Comparison of ENCODE assay signal across 13 cellular contexts in genomic region chr9:7936201-7936600, GRCh38.
A peak's percentile ranks its signal among the peaks of the same experiment; 100 is the strongest.
DNase-seq lines count a peak whose midpoint lies in the region; ATAC-seq and TF ChIP-seq lines count a peak whose summit lies in the region.
"Had no signal": no experiment of that assay in that cellular context is flagged by ENCODE, and none has a peak within 500 bp of the region (broad histone marks: within the 10 kb centered on the region; RNA-seq: fewer than 3 reads in every experiment).

No MANE protein-coding gene starts in this region.

- no peaks in the 10 kb centered on the region for H3K27me3 ChIP-seq in DND-41 (ENCODE audit: insufficient read depth, low read length, poor library complexity)

- peaks cover 7% of the 10 kb centered on the region for H3K36me3 Mint-ChIP-seq in activated naive CD8-positive, alpha-beta T cell
- no peaks in the 10 kb centered on the region for H3K36me3 Mint-ChIP-seq in natural killer cell
- H3K36me3 Mint-ChIP-seq in Calu3 (ENCODE audit: insufficient read depth, unreplicated experiment) = no peaks in the 10 kb centered on the region

- H3K4me3 ChIP-seq in DND-41 (ENCODE audit: low read depth in 1 of 2, low read length in 2 of 2) = peak overlapping the region in 1 of 2 experiments; percentile 44; a peak in 2 of 4 replicates

- TF ChIP-seq CTCF in DND-41 (IDR thresholded peaks at IDR 0.05; ENCODE audit: borderline replicate concordance, extremely low read depth, low read length, poor library complexity, severe bottlenecking) (no peak), natural killer cell (IDR thresholded peaks at IDR 0.05) (no peak), Calu3 (IDR thresholded peaks at IDR 0.05; ENCODE audit: unreplicated experiment) (no peak)

- peak overlapping the region; percentile 96 for H3K27ac ChIP-seq in DND-41 (ENCODE audit: low read length)

- ATAC-seq in DND-41 (ENCODE audit: insufficient read depth, low read depth) (no peak; the same call in 2 of the 3 replicates), HG03460 (IDR thresholded peaks at IDR 0.05; ENCODE audit: unreplicated experiment) (peak; percentile 9), natural killer cell (peak in 1 of 3 donors; percentile 4), GM21515 (IDR thresholded peaks at IDR 0.05; ENCODE audit: unreplicated experiment) (no peak)
- ATAC-seq: Panc1 had no signal

- DNase-seq in DND-41 (peak; percentile 19), natural killer cell (no peak), NCI-H1105 treated with DMSO at 0.1 percent for 48 hours (lab: John Stamatoyannopoulos, UW) (no peak), NCI-H1694 (lab: John Stamatoyannopoulos, UW) (no peak), Calu3 (no peak)
- DNase-seq: activated CD8-positive, alpha-beta memory T cell treated with anti-CD3 and anti-CD28 coated beads, Interleukin-2, amount 50 U/mL, for 48 hours; Caco-2; NCI-H2171; stimulated activated CD4-positive, alpha-beta T cell treated with anti-CD3 and anti-CD28 coated beads, Interleukin-12 subunit alpha, Interleukin-12 subunit beta, amount 100 ng/mL, for 4 hours had no signal

- H3K4me1 ChIP-seq in DND-41 (ENCODE audit: insufficient read depth, low read length) = peaks cover 25% of the 10 kb centered on the region
- H3K4me1 ChIP-seq: Caco-2 had no signal

- no peaks in the 10 kb centered on the region for H3K36me3 ChIP-seq in DND-41 (ENCODE audit: insufficient read depth, low read length)

- peak overlapping the region; percentile 58 for H2AFZ ChIP-seq in DND-41 (ENCODE audit: low read depth, low read length)

- no TSS peak for BruUV-seq in Calu3 (replicated peaks; lab: Mats Ljungman, UMichigan)

- peak overlapping the region; percentile 61 for H3K4me3 Mint-ChIP-seq in activated naive CD8-positive, alpha-beta T cell
- H3K4me3 Mint-ChIP-seq in natural killer cell (peak overlapping the region; percentile 88), Calu3 (ENCODE audit: low read depth, unreplicated experiment) (no peak overlapping the region)

- H3K4me2 ChIP-seq in DND-41 (ENCODE audit: insufficient read depth, low read length) = peak overlapping the region; percentile 62

- no peaks in the 10 kb centered on the region for H3K9me3 ChIP-seq in DND-41 (ENCODE audit: insufficient read depth, low read length, severe bottlenecking)
- H3K9me3 ChIP-seq: Caco-2 had no signal

- peaks cover 22% of the 10 kb centered on the region for H3K4me1 Mint-ChIP-seq in activated naive CD8-positive, alpha-beta T cell (ENCODE audit: low read depth)
- H3K4me1 Mint-ChIP-seq in natural killer cell = peaks cover 16 to 17% of the 10 kb centered on the region in 2 donors
- H3K4me1 Mint-ChIP-seq in Calu3 (ENCODE audit: low read depth, unreplicated experiment) = no peaks in the 10 kb centered on the region

- H4K20me1 ChIP-seq in DND-41 (ENCODE audit: insufficient read depth, low read length) = no peaks in the 10 kb centered on the region

- CTCF ChIA-PET in Calu3 (lab: Charles Lee) = no interaction called here

- intact Hi-C loops in natural killer cell (cut with micrococcal nuclease) = no loop called here
- intact Hi-C loops in Calu3 (cut with micrococcal nuclease; ENCODE audit: unreplicated experiment) = no loop called here

- peaks cover 2% of the 10 kb centered on the region for H3K9me3 Mint-ChIP-seq in activated naive CD8-positive, alpha-beta T cell (ENCODE audit: low read depth)
- peaks cover 0 to 3% of the 10 kb centered on the region in 2 donors for H3K9me3 Mint-ChIP-seq in natural killer cell
- H3K9me3 Mint-ChIP-seq in Calu3 (ENCODE audit: low read depth, unreplicated experiment) = peaks cover 4% of the 10 kb centered on the region

- H3K27me3 Mint-ChIP-seq in activated naive CD8-positive, alpha-beta T cell = no peaks in the 10 kb centered on the region
- H3K27me3 Mint-ChIP-seq in natural killer cell (ENCODE audit: low read depth in 2 of 2) = peaks cover 0 to 2% of the 10 kb centered on the region in 2 donors
- H3K27me3 Mint-ChIP-seq in Calu3 (ENCODE audit: unreplicated experiment) = no peaks in the 10 kb centered on the region

- peak overlapping the region; percentile 88 for H3K27ac Mint-ChIP-seq in activated naive CD8-positive, alpha-beta T cell
- H3K27ac Mint-ChIP-seq in natural killer cell = peak overlapping the region; percentile 95
- H3K27ac Mint-ChIP-seq in Calu3 (ENCODE audit: unreplicated experiment) = no peak overlapping the region

- H3K9ac ChIP-seq in DND-41 (ENCODE audit: low read depth, low read length) = peak overlapping the region; percentile 53

- no peaks in the 10 kb centered on the region for H3K79me2 ChIP-seq in DND-41 (ENCODE audit: insufficient read depth, low read length)
